1 cellular context compared by ENCODE assay signal in genomic region chr1:195908121-195908520, GRCh38.
TF ChIP-seq lines count a peak whose summit lies in the region.

No MANE protein-coding gene starts in this region.

TF ChIP-seq in HepG2, 621 proteins besides CTCF, POLR2A, EP300 and RAD21 (continued from another document):
- TF ChIP-seq, protein P1, sequence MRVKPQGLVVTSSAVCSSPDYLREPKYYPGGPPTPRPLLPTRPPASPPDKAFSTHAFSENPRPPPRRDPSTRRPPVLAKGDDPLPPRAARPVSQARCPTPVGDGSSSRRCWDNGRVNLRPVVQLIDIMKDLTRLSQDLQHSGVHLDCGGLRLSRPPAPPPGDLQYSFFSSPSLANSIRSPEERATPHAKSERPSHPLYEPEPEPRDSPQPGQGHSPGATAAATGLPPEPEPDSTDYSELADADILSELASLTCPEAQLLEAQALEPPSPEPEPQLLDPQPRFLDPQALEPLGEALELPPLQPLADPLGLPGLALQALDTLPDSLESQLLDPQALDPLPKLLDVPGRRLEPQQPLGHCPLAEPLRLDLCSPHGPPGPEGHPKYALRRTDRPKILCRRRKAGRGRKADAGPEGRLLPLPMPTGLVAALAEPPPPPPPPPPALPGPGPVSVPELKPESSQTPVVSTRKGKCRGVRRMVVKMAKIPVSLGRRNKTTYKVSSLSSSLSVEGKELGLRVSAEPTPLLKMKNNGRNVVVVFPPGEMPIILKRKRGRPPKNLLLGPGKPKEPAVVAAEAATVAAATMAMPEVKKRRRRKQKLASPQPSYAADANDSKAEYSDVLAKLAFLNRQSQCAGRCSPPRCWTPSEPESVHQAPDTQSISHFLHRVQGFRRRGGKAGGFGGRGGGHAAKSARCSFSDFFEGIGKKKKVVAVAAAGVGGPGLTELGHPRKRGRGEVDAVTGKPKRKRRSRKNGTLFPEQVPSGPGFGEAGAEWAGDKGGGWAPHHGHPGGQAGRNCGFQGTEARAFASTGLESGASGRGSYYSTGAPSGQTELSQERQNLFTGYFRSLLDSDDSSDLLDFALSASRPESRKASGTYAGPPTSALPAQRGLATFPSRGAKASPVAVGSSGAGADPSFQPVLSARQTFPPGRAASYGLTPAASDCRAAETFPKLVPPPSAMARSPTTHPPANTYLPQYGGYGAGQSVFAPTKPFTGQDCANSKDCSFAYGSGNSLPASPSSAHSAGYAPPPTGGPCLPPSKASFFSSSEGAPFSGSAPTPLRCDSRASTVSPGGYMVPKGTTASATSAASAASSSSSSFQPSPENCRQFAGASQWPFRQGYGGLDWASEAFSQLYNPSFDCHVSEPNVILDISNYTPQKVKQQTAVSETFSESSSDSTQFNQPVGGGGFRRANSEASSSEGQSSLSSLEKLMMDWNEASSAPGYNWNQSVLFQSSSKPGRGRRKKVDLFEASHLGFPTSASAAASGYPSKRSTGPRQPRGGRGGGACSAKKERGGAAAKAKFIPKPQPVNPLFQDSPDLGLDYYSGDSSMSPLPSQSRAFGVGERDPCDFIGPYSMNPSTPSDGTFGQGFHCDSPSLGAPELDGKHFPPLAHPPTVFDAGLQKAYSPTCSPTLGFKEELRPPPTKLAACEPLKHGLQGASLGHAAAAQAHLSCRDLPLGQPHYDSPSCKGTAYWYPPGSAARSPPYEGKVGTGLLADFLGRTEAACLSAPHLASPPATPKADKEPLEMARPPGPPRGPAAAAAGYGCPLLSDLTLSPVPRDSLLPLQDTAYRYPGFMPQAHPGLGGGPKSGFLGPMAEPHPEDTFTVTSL (CRISPR knock-in tag; IDR thresholded peaks at IDR 0.05; ENCODE audit: borderline replicate concordance): no peak
- TF ChIP-seq, protein P2, sequence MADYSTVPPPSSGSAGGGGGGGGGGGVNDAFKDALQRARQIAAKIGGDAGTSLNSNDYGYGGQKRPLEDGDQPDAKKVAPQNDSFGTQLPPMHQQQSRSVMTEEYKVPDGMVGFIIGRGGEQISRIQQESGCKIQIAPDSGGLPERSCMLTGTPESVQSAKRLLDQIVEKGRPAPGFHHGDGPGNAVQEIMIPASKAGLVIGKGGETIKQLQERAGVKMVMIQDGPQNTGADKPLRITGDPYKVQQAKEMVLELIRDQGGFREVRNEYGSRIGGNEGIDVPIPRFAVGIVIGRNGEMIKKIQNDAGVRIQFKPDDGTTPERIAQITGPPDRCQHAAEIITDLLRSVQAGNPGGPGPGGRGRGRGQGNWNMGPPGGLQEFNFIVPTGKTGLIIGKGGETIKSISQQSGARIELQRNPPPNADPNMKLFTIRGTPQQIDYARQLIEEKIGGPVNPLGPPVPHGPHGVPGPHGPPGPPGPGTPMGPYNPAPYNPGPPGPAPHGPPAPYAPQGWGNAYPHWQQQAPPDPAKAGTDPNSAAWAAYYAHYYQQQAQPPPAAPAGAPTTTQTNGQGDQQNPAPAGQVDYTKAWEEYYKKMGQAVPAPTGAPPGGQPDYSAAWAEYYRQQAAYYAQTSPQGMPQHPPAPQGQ (CRISPR knock-in tag; IDR thresholded peaks at IDR 0.05; ENCODE audit: borderline replicate concordance): no peak
- TF ChIP-seq ZMYM4 (CRISPR knock-in tag; IDR thresholded peaks at IDR 0.05): no peak
- TF ChIP-seq, protein P3, sequence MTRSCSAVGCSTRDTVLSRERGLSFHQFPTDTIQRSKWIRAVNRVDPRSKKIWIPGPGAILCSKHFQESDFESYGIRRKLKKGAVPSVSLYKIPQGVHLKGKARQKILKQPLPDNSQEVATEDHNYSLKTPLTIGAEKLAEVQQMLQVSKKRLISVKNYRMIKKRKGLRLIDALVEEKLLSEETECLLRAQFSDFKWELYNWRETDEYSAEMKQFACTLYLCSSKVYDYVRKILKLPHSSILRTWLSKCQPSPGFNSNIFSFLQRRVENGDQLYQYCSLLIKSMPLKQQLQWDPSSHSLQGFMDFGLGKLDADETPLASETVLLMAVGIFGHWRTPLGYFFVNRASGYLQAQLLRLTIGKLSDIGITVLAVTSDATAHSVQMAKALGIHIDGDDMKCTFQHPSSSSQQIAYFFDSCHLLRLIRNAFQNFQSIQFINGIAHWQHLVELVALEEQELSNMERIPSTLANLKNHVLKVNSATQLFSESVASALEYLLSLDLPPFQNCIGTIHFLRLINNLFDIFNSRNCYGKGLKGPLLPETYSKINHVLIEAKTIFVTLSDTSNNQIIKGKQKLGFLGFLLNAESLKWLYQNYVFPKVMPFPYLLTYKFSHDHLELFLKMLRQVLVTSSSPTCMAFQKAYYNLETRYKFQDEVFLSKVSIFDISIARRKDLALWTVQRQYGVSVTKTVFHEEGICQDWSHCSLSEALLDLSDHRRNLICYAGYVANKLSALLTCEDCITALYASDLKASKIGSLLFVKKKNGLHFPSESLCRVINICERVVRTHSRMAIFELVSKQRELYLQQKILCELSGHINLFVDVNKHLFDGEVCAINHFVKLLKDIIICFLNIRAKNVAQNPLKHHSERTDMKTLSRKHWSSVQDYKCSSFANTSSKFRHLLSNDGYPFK (CRISPR knock-in tag; IDR thresholded peaks at IDR 0.05; ENCODE audit: borderline replicate concordance): no peak
- no peak for TF ChIP-seq ZNF629 (CRISPR knock-in tag; conservative IDR thresholded peaks at IDR 0.05)
- no peak for TF ChIP-seq ZNF503 (CRISPR knock-in tag; IDR thresholded peaks at IDR 0.05)
- TF ChIP-seq ARNT2 (CRISPR knock-in tag; IDR thresholded peaks at IDR 0.05; ENCODE audit: low read depth): no peak
- TF ChIP-seq MYPOP (CRISPR knock-in tag; IDR thresholded peaks at IDR 0.05): no peak
- no peak for TF ChIP-seq TMF1 (CRISPR knock-in tag; IDR thresholded peaks at IDR 0.05; ENCODE audit: low read depth)
